ENCODE assay signal across 14 cellular contexts in the genomic region with DNA sequence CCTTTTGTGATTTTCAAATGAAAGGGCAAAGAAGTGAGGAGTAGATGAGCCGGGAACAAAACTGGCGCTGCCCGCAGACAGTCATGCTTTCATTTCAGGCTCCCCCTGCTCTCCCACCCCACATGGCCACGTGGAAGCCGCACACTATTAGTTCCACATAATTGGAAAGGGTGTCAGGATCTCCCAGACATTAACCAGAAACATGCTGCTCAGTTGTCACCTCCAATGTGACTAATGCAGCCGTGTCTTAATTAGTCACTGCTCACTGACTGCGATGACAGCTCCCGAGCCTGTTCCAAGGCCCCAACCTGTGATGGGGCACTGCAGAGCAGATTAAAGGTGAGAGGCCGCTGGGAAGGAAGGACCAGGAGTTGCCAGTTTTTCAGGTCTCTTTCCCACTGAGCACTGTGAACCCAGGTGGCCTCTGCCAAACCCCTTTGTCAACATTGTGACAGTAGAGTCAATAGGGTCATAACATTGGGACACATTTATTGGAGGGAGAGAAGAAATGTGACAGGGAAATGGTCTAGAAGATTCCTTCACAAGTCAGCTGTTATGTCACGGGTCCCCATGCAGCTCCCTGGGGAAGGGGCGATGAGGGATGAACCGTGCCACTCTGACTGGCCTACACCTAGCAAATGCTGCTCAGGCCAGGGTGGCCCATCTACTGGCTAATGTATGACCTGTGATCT. TPM values are rescaled to one million over a fixed set of nuclear protein-coding genes. Genes with fewer than 3 reads are reported as not detected.
DNase-seq lines count a peak whose midpoint lies in the region; ATAC-seq and TF ChIP-seq lines count a peak whose summit lies in the region.
"Had no signal": no experiment of that assay in that cellular context is flagged by ENCODE, and none has a peak within 500 bp of the region (broad histone marks: within the 10 kb centered on the region; RNA-seq: fewer than 3 reads in every experiment).

No MANE protein-coding gene starts in this region.

- intact Hi-C loops in upper lobe of right lung (cut with DNase I) = no loop called here
- intact Hi-C loops in esophagus muscularis mucosa (cut with DNase I) = no loop called here

- peaks cover 8% of the 10 kb centered on the region for H3K36me3 ChIP-seq in upper lobe of right lung
- no peaks in the 10 kb centered on the region for H3K36me3 ChIP-seq in MM.1S (replicated peaks; ENCODE audit: insufficient read depth, low read length)
- H3K36me3 ChIP-seq in esophagus muscularis mucosa = peaks cover 0 to 27% (median 4%) of the 10 kb centered on the region in 4 donors
- H3K36me3 ChIP-seq: BE2C, cardiac muscle cell, gastrocnemius medialis had no signal

- TF ChIP-seq EP300 in esophagus muscularis mucosa (IDR thresholded peaks at IDR 0.05) = no peak

- H3K4me1 Mint-ChIP-seq in activated naive CD8-positive, alpha-beta T cell treated with anti-CD3 and anti-CD28 coated beads, Interleukin-2, amount 10 ng/mL, durations not matched to agents 7 days and 5 days = no peaks in the 10 kb centered on the region
- H3K4me1 Mint-ChIP-seq in activated naive CD8-positive, alpha-beta T cell treated with anti-CD3 and anti-CD28 coated beads for 36 hours = no peaks in the 10 kb centered on the region
- H3K4me1 Mint-ChIP-seq in brain = peaks cover 12% of the 10 kb centered on the region

- no peak overlapping the region for H3K27ac Mint-ChIP-seq in activated naive CD8-positive, alpha-beta T cell treated with anti-CD3 and anti-CD28 coated beads, Interleukin-2, amount 10 ng/mL, durations not matched to agents 7 days and 5 days
- H3K27ac Mint-ChIP-seq in activated naive CD8-positive, alpha-beta T cell treated with anti-CD3 and anti-CD28 coated beads for 36 hours = no peak overlapping the region
- H3K27ac Mint-ChIP-seq in brain = peak overlapping the region in 4 of 5 experiments; percentile 63 to 90 (median 78)

- H3K27me3 ChIP-seq in upper lobe of right lung = no peaks in the 10 kb centered on the region
- H3K27me3 ChIP-seq in MM.1S (replicated peaks; ENCODE audit: insufficient read depth, low read length) = no peaks in the 10 kb centered on the region
- H3K27me3 ChIP-seq in esophagus muscularis mucosa = no peaks in the 10 kb centered on the region
- H3K27me3 ChIP-seq: BE2C, gastrocnemius medialis, stomach had no signal

- 64% methylated on average over 11 of the region's 12 CpGs for WGBS in esophagus muscularis mucosa

- no peaks in the 10 kb centered on the region for H3K27me3 Mint-ChIP-seq in activated naive CD8-positive, alpha-beta T cell treated with anti-CD3 and anti-CD28 coated beads, Interleukin-2, amount 10 ng/mL, durations not matched to agents 7 days and 5 days
- no peaks in the 10 kb centered on the region for H3K27me3 Mint-ChIP-seq in activated naive CD8-positive, alpha-beta T cell treated with anti-CD3 and anti-CD28 coated beads for 36 hours
- peaks cover 3% of the 10 kb centered on the region for H3K27me3 Mint-ChIP-seq in brain

- no peak overlapping the region for H3K9ac ChIP-seq in MM.1S (ENCODE audit: low read length)

- no peak overlapping the region for H2AFZ ChIP-seq in MM.1S (ENCODE audit: low read length)

- H3K9me3 ChIP-seq in upper lobe of right lung (no peaks in the 10 kb centered on the region), MM.1S (replicated peaks; ENCODE audit: insufficient read depth, low read length) (no peaks in the 10 kb centered on the region), esophagus muscularis mucosa (no peaks in the 10 kb centered on the region)
- H3K9me3 ChIP-seq: BE2C, gastrocnemius medialis, stomach had no signal

- H3K4me3 ChIP-seq in upper lobe of right lung (no peak overlapping the region), MM.1S (ENCODE audit: low read length) (no peak overlapping the region), esophagus muscularis mucosa (no peak overlapping the region)
- H3K4me3 ChIP-seq: cardiac muscle cell, gastrocnemius medialis, SK-N-MC, stomach had no signal

- peak; percentile 9 for DNase-seq in activated naive CD8-positive, alpha-beta T cell treated with anti-CD3 and anti-CD28 coated beads, Interleukin-2, amount 10 ng/mL, durations not matched to agents 7 days and 5 days
- DNase-seq in activated naive CD8-positive, alpha-beta T cell treated with anti-CD3 and anti-CD28 coated beads for 36 hours = no peak
- peak; percentile 75 for DNase-seq in kidney tubule cell (ENCODE audit: low spot score)
- DNase-seq in upper lobe of right lung = peak; percentile 28
- no peak for DNase-seq in MM.1S
- no peak for DNase-seq in esophagus muscularis mucosa (ENCODE audit: extremely low spot score)
- DNase-seq: BE2C, gastrocnemius medialis, KBM-7, stomach had no signal

- H3K27ac ChIP-seq in upper lobe of right lung = no peak overlapping the region
- no peak overlapping the region for H3K27ac ChIP-seq in MM.1S (ENCODE audit: low read length)
- no peak overlapping the region for H3K27ac ChIP-seq in esophagus muscularis mucosa (replicated peaks in 1 of 4)
- H3K27ac ChIP-seq: cardiac muscle cell, gastrocnemius medialis had no signal

- TF ChIP-seq CTCF in brain (conservative IDR thresholded peaks at IDR 0.05) (no peak), upper lobe of right lung (IDR thresholded peaks at IDR 0.05) (no peak), MM.1S (IDR thresholded peaks at IDR 0.05; ENCODE audit: low read length) (no peak), esophagus muscularis mucosa (IDR thresholded peaks at IDR 0.05) (no peak)

- no peaks in the 10 kb centered on the region for H3F3A ChIP-seq in MM.1S (ENCODE audit: insufficient read depth, low read length)

- ATAC-seq in activated naive CD8-positive, alpha-beta T cell treated with anti-CD3 and anti-CD28 coated beads, Interleukin-2, amount 10 ng/mL, durations not matched to agents 7 days and 5 days (ENCODE audit: low read depth) = no peak
- ATAC-seq in upper lobe of right lung (no peak), GM19463 (IDR thresholded peaks at IDR 0.05; ENCODE audit: unreplicated experiment) (no peak)
- ATAC-seq: gastrocnemius medialis had no signal

- H3K4me3 Mint-ChIP-seq in activated naive CD8-positive, alpha-beta T cell treated with anti-CD3 and anti-CD28 coated beads, Interleukin-2, amount 10 ng/mL, durations not matched to agents 7 days and 5 days = no peak overlapping the region
- no peak overlapping the region for H3K4me3 Mint-ChIP-seq in activated naive CD8-positive, alpha-beta T cell treated with anti-CD3 and anti-CD28 coated beads for 36 hours
- peak overlapping the region in 3 of 5 experiments; percentile 10 to 20 (median 15) for H3K4me3 Mint-ChIP-seq in brain

- H3K4me1 ChIP-seq in upper lobe of right lung (no peaks in the 10 kb centered on the region), MM.1S (ENCODE audit: low read length) (no peaks in the 10 kb centered on the region), esophagus muscularis mucosa (peaks cover 0 to 16% (median 14%) of the 10 kb centered on the region in 4 donors)
- H3K4me1 ChIP-seq: gastrocnemius medialis had no signal

- no peaks in the 10 kb centered on the region for H3K9me3 Mint-ChIP-seq in activated naive CD8-positive, alpha-beta T cell treated with anti-CD3 and anti-CD28 coated beads, Interleukin-2, amount 10 ng/mL, durations not matched to agents 7 days and 5 days
- no peaks in the 10 kb centered on the region for H3K9me3 Mint-ChIP-seq in activated naive CD8-positive, alpha-beta T cell treated with anti-CD3 and anti-CD28 coated beads for 36 hours
- H3K9me3 Mint-ChIP-seq in brain = no peaks in the 10 kb centered on the region

- H3K36me3 Mint-ChIP-seq in activated naive CD8-positive, alpha-beta T cell treated with anti-CD3 and anti-CD28 coated beads, Interleukin-2, amount 10 ng/mL, durations not matched to agents 7 days and 5 days = no peaks in the 10 kb centered on the region
- no peaks in the 10 kb centered on the region for H3K36me3 Mint-ChIP-seq in activated naive CD8-positive, alpha-beta T cell treated with anti-CD3 and anti-CD28 coated beads for 36 hours
- peaks cover 15% of the 10 kb centered on the region for H3K36me3 Mint-ChIP-seq in brain

- H3K9me2 ChIP-seq in MM.1S (replicated peaks; ENCODE audit: insufficient read depth, low read length) = no peaks in the 10 kb centered on the region

- no peak for TF ChIP-seq POLR2A in esophagus muscularis mucosa (IDR thresholded peaks at IDR 0.05; ENCODE audit: low read depth)

- no peaks in the 10 kb centered on the region for H4K20me1 ChIP-seq in MM.1S (ENCODE audit: insufficient read depth, low read length)

- POLR2A ChIA-PET in activated naive CD8-positive, alpha-beta T cell treated with anti-CD3 and anti-CD28 coated beads, Interleukin-2, amount 10 ng/mL, durations not matched to agents 7 days and 5 days (lab: Charles Lee) = no interaction called here

- H3K79me2 ChIP-seq in MM.1S (ENCODE audit: low read length) = no peaks in the 10 kb centered on the region

- no peak overlapping the region for H3K4me2 ChIP-seq in MM.1S (ENCODE audit: low read depth, low read length)

RNA-seq across cellular contexts. Expression of a gene that starts 38.6 kb away (rescaled TPM):
- total RNA-seq in activated naive CD8-positive, alpha-beta T cell treated with anti-CD3 and anti-CD28 coated beads, Interleukin-2, amount 10 ng/mL, durations not matched to agents 7 days and 5 days = 10 to 100 TPM; 29.5 to 30.8 TPM
- total RNA-seq in activated naive CD8-positive, alpha-beta T cell treated with anti-CD3 and anti-CD28 coated beads for 36 hours = 10 to 100 TPM; 19.7 to 21.9 TPM
- polyA plus RNA-seq in brain (ENCODE audit: insufficient read depth, low read depth, low replicate concordance) = 5.6 TPM
- total RNA-seq in upper lobe of right lung (17.2 TPM), esophagus muscularis mucosa (10 to 100 TPM; 15.4 to 27.6 (median 21.4) TPM)

RNA-seq across cellular contexts. Expression of a gene that starts 45.8 kb away (rescaled TPM):
- 10 to 100 TPM; 27.9 to 32.2 TPM for total RNA-seq in activated naive CD8-positive, alpha-beta T cell treated with anti-CD3 and anti-CD28 coated beads, Interleukin-2, amount 10 ng/mL, durations not matched to agents 7 days and 5 days
- 10 to 100 TPM; 49.3 to 50.7 TPM for total RNA-seq in activated naive CD8-positive, alpha-beta T cell treated with anti-CD3 and anti-CD28 coated beads for 36 hours
- 9.1 TPM for polyA plus RNA-seq in brain (ENCODE audit: insufficient read depth, low read depth, low replicate concordance)
- total RNA-seq in upper lobe of right lung = 20.6 TPM
- total RNA-seq in esophagus muscularis mucosa = 10 to 100 TPM in 1 of 4 donors, 1 to 10 TPM in 3; 6.8 to 10.3 (median 9.0) TPM

Comparison
In these comparisons a context has a peak if more than half of its experiments do, and no peak if none do; other contexts are left out.
1. DNase-seq: peak in activated naive CD8-positive, alpha-beta T cell treated with anti-CD3 and anti-CD28 coated beads, Interleukin-2, amount 10 ng/mL, durations not matched to agents 7 days and 5 days (single experiment), kidney tubule cell (single experiment) and upper lobe of right lung (single experiment); none in activated naive CD8-positive, alpha-beta T cell treated with anti-CD3 and anti-CD28 coated beads for 36 hours (single experiment), MM.1S (single experiment) and esophagus muscularis mucosa (single experiment).
2. H3K27ac Mint-ChIP-seq: peak in brain (4 of 5); none in activated naive CD8-positive, alpha-beta T cell treated with anti-CD3 and anti-CD28 coated beads, Interleukin-2, amount 10 ng/mL, durations not matched to agents 7 days and 5 days (single experiment) and activated naive CD8-positive, alpha-beta T cell treated with anti-CD3 and anti-CD28 coated beads for 36 hours (single experiment).
3. H3K4me3 Mint-ChIP-seq: peak in brain (3 of 5); none in activated naive CD8-positive, alpha-beta T cell treated with anti-CD3 and anti-CD28 coated beads, Interleukin-2, amount 10 ng/mL, durations not matched to agents 7 days and 5 days (single experiment) and activated naive CD8-positive, alpha-beta T cell treated with anti-CD3 and anti-CD28 coated beads for 36 hours (single experiment).